In genomic region chr1:32817159-32817814, GRCh38 we compare ENCODE assay signal across 1 cellular context.
TF ChIP-seq lines count a peak whose summit lies in the region.

Gene S100PBP, plus strand, starts transcription at chr1:32817653. Its CDS starts 8,447 bp downstream, at chr1:32826100.
Gene YARS1, minus strand, starts transcription at chr1:32817358. Its CDS starts 114 bp downstream, at chr1:32817244.

TF ChIP-seq in WTC11, 78 proteins besides CTCF, POLR2A, EP300 and RAD21 (continued from another document and continues in another):
- TF ChIP-seq STAT6 (CRISPR knock-in tag; conservative IDR thresholded peaks at IDR 0.05; ENCODE audit: low read depth) (no peak), NR3C1 (CRISPR knock-in tag; conservative IDR thresholded peaks at IDR 0.05; ENCODE audit: low read depth) (no peak), MAX (CRISPR knock-in tag; IDR thresholded peaks at IDR 0.05) (peak; percentile 100), NR1H2 (CRISPR knock-in tag; IDR thresholded peaks at IDR 0.05) (no peak), ZNF671 (CRISPR knock-in tag; IDR thresholded peaks at IDR 0.05) (no peak), ZNF232 (CRISPR knock-in tag; IDR thresholded peaks at IDR 0.05) (no peak), ATF3 (CRISPR knock-in tag; conservative IDR thresholded peaks at IDR 0.05) (peak; percentile 99), FOXP1 (CRISPR knock-in tag; IDR thresholded peaks at IDR 0.05; ENCODE audit: borderline replicate concordance) (peak; percentile 69), ZNF416 (CRISPR knock-in tag; IDR thresholded peaks at IDR 0.05) (no peak), IRF1 (CRISPR knock-in tag; IDR thresholded peaks at IDR 0.05) (no peak), RELA (CRISPR knock-in tag; IDR thresholded peaks at IDR 0.05; ENCODE audit: borderline replicate concordance) (no peak), ZNF396 (CRISPR knock-in tag; IDR thresholded peaks at IDR 0.05; ENCODE audit: borderline replicate concordance) (no peak), TEAD1 (CRISPR knock-in tag; IDR thresholded peaks at IDR 0.05) (peak; percentile 27), ZNF263 (CRISPR knock-in tag; IDR thresholded peaks at IDR 0.05; ENCODE audit: low read depth) (no peak), MYBL2 (CRISPR knock-in tag; IDR thresholded peaks at IDR 0.05) (peak; percentile 75), AFF4 (CRISPR knock-in tag; IDR thresholded peaks at IDR 0.05; ENCODE audit: borderline replicate concordance) (peak; percentile 39; the same call in 1 of the 2 replicates), TP53 (CRISPR knock-in tag; IDR thresholded peaks at IDR 0.05) (no peak), FOXP4 (CRISPR knock-in tag; IDR thresholded peaks at IDR 0.05) (peak; percentile 77), IRF2 (CRISPR knock-in tag; IDR thresholded peaks at IDR 0.05; ENCODE audit: borderline replicate concordance, low read depth) (no peak), ZNF532 (CRISPR knock-in tag; IDR thresholded peaks at IDR 0.05; ENCODE audit: borderline replicate concordance) (no peak), NFYB (CRISPR knock-in tag; conservative IDR thresholded peaks at IDR 0.05; ENCODE audit: low read depth) (no peak; the same call in 1 of the 2 replicates), ATF2 (CRISPR knock-in tag; IDR thresholded peaks at IDR 0.05; ENCODE audit: borderline replicate concordance, low read depth) (no peak), ARID4B (CRISPR knock-in tag; IDR thresholded peaks at IDR 0.05; ENCODE audit: borderline replicate concordance) (peak; percentile 90), JAZF1 (CRISPR knock-in tag; IDR thresholded peaks at IDR 0.05) (no peak), ERG (CRISPR knock-in tag; IDR thresholded peaks at IDR 0.05) (no peak), ATF6 (CRISPR knock-in tag; IDR thresholded peaks at IDR 0.05) (0 out of 2 replicates have a peak, but pooled peaks have one; percentile 37), KAT7 (CRISPR knock-in tag; IDR thresholded peaks at IDR 0.05; ENCODE audit: borderline replicate concordance) (0 out of 2 replicates have a peak, but pooled peaks have one; percentile 6)
